Comparison of ENCODE assay signal across 21 cellular contexts in the genomic region with DNA sequence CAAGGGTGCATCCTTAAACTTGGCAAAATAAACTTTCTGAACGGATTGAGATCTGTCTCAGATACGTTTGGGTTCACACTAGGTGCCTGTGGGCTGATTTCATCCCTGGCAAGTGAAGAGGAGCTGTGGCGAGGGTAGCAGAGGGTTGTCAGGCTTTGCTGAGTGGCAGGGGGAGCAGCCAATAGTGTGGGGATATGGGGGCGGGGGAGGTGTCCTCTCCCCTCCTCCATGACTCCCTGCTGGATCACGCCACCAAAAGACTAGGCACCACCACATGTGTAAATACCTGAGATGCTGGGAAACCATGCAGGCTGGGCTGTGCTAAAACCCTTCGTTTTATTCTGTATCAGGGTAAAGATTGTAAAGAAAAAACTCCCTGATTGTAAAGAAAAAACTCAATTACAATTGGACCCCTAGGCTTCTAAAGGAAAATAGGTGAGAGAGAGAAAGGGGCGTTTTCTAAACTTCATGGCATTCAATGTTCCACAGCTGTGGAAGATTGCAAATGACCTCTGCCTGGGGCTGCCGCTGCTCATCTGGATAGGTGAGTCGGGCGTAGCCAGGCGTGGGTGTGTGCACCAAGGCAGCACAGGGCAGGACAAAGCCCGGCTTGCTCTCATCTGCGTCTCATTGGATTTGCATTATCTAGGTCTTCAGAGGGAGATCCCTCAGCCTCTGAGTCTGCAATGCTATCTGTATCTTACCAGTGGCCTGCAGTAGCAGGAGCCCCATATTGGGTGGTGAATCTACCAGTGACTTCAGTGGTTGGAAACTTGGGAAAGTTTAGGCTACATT. TPM values are rescaled to one million over a fixed set of nuclear protein-coding genes. Genes with fewer than 3 reads are reported as not detected.
A peak's percentile ranks its signal among the peaks of the same experiment; 100 is the strongest.
DNase-seq lines count a peak whose midpoint lies in the region; ATAC-seq, FAIRE-seq and TF ChIP-seq lines count a peak whose summit lies in the region.
"Had no signal": no experiment of that assay in that cellular context is flagged by ENCODE, and none has a peak within 500 bp of the region (broad histone marks: within the 10 kb centered on the region; RNA-seq: fewer than 3 reads in every experiment).

No MANE protein-coding gene starts in this region.

- H2AFZ ChIP-seq in IMR-90 (replicated peaks; ENCODE audit: low read length, poor library complexity) (no peak overlapping the region), K562 (ENCODE audit: low read depth, low read length) (peak overlapping the region; percentile 60)

- H3K4me3 ChIP-seq in IMR-90 (ENCODE audit: insufficient read depth, low read depth, low read length) (no peak overlapping the region), K562 (no peak overlapping the region), suprapubic skin (peak overlapping the region; percentile 11), stomach (no peak overlapping the region)
- H3K4me3 ChIP-seq: gastroesophageal sphincter, left lung, upper lobe of left lung had no signal

- H3K4me2 ChIP-seq in IMR-90 (ENCODE audit: low read depth, low read length) (no peak overlapping the region), K562 (ENCODE audit: insufficient read depth, low read length) (peak overlapping the region; percentile 48)

- TF ChIP-seq RAD21 in IMR-90 (IDR thresholded peaks at IDR 0.05; ENCODE audit: low read length) (no peak), K562 (CRISPR knock-in tag; conservative IDR thresholded peaks at IDR 0.05 in 1 of 2, IDR thresholded peaks at IDR 0.05 in 1 of 2) (no peak)

- TF ChIP-seq CTCF in IMR-90 (conservative IDR thresholded peaks at IDR 0.05; ENCODE audit: low read depth, low read length): no peak
- no peak for TF ChIP-seq CTCF in K562 (IDR thresholded peaks at IDR 0.05 in 2 of 3, conservative IDR thresholded peaks at IDR 0.05 in 1 of 3; ENCODE audit: insufficient read depth in 2 of 3, low read depth in 1 of 3, low read length in 3 of 3)
- no peak for TF ChIP-seq CTCF in suprapubic skin (IDR thresholded peaks at IDR 0.05)
- TF ChIP-seq CTCF in stomach (IDR thresholded peaks at IDR 0.05): no peak

- H3K36me3 ChIP-seq in IMR-90 (ENCODE audit: control insufficient read depth, insufficient read depth, low read length) (no peaks in the 10 kb centered on the region), K562 (ENCODE audit: control insufficient read depth, insufficient read depth, low read length) (no peaks in the 10 kb centered on the region), suprapubic skin (no peaks in the 10 kb centered on the region), stomach (no peaks in the 10 kb centered on the region)
- H3K36me3 ChIP-seq: gastroesophageal sphincter, left lung, neutrophil, upper lobe of left lung had no signal

- intact Hi-C loops in IMR-90 (cut with micrococcal nuclease): no loop called here
- intact Hi-C loops in K562 (cut with micrococcal nuclease): no loop called here
- intact Hi-C loops in stomach (cut with DNase I; ENCODE audit: low total_unique reads): no loop called here

- H3K4ac ChIP-seq in IMR-90 (ENCODE audit: low read depth, low read length): no peak overlapping the region

- H3K79me1 ChIP-seq in IMR-90 (ENCODE audit: low read depth in 1 of 2, low read length in 2 of 2): no peaks in the 10 kb centered on the region

- ATAC-seq in IMR-90 (ENCODE audit: low read depth) (no peak), K562 (peak; percentile 74), GM19023 (IDR thresholded peaks at IDR 0.05; ENCODE audit: unreplicated experiment) (no peak)
- ATAC-seq: activated T-cell treated with anti-CD3 and anti-CD28 coated beads, Interleukin-2, amount 50 U/mL, for 72 hours; gastroesophageal sphincter; left lung; right cardiac atrium; stimulated activated effector memory CD8-positive, alpha-beta T cell treated with anti-CD3 and anti-CD28 coated beads, Interleukin-12 subunit alpha, Interleukin-12 subunit beta, amount 100 ng/mL, for 72 hours had no signal

- H3K14ac ChIP-seq in IMR-90 (replicated peaks; ENCODE audit: low read depth, low read length): peak overlapping the region; percentile 28; the same call in 1 of the 2 replicates

- H2BK15ac ChIP-seq in IMR-90 (ENCODE audit: low read depth, low read length): peak overlapping the region; percentile 9; the same call in 1 of the 3 replicates

- H4K5ac ChIP-seq in IMR-90 (ENCODE audit: low read depth, low read length): no peak overlapping the region

- DNase-seq in IMR-90 (no peak), K562 (ENCODE audit: extremely low read depth in 1 of 4, low spot score in 3 of 4) (peak; percentile 27 to 84 (median 48)), iPS-NIHi11 (ENCODE audit: low spot score) (peak; percentile 86), suprapubic skin (ENCODE audit: low spot score in 2 of 2) (no peak), NOMO-1 (lab: John Stamatoyannopoulos, UW; ENCODE audit: unreplicated experiment in 2 of 2) (no peak), stomach (no peak)
- DNase-seq: activated CD8-positive, alpha-beta memory T cell treated with anti-CD3 and anti-CD28 coated beads for 24 hours; activated naive CD8-positive, alpha-beta T cell treated with anti-CD3 and anti-CD28 coated beads, Interleukin-2, amount 10 ng/mL, durations not matched to agents 7 days and 5 days; activated T-cell treated with anti-CD3 and anti-CD28 coated beads, Interleukin-2, amount 50 U/mL, for 72 hours; AML-193; DMS79 treated with DMSO at 0.1 percent for 48 hours; left lung; NCI-H1436; NCI-H2171 treated with DMSO at 0.1 percent for 48 hours; right cardiac atrium had no signal

- peaks cover 10% of the 10 kb centered on the region; the same call in 1 of the 2 replicates for H3K9me1 ChIP-seq in IMR-90 (ENCODE audit: insufficient read depth, low read length)
- no peaks in the 10 kb centered on the region for H3K9me1 ChIP-seq in K562 (ENCODE audit: control insufficient read depth, insufficient read depth, low read length)

- H4K91ac ChIP-seq in IMR-90 (ENCODE audit: insufficient read depth, low read depth, low read length): no peak overlapping the region; the same call in 1 of the 2 replicates

- H2AK5ac ChIP-seq in IMR-90 (ENCODE audit: low read depth, low read length): peak overlapping the region; percentile 24; the same call in 1 of the 2 replicates

- peaks cover 3% of the 10 kb centered on the region; the same call in 1 of the 2 replicates for H3K4me1 ChIP-seq in IMR-90 (ENCODE audit: control insufficient read depth, insufficient read depth, low read length)
- H3K4me1 ChIP-seq in K562 (replicated peaks in 1 of 2; ENCODE audit: control insufficient read depth in 2 of 2, insufficient read depth in 2 of 2, low read length in 2 of 2): peaks cover 5 to 14% of the 10 kb centered on the region in 2 experiments; a peak in 3 of 5 replicates
- H3K4me1 ChIP-seq in suprapubic skin: peaks cover 48% of the 10 kb centered on the region
- H3K4me1 ChIP-seq in stomach: peaks cover 11 to 19% (median 13%) of the 10 kb centered on the region in 4 donors

- no peak overlapping the region for H3K18ac ChIP-seq in IMR-90 (ENCODE audit: low read depth, low read length)

- H3K27me3 ChIP-seq in IMR-90 (ENCODE audit: control insufficient read depth, insufficient read depth, low read length) (no peaks in the 10 kb centered on the region), K562 (ENCODE audit: control insufficient read depth in 2 of 2, insufficient read depth in 2 of 2, low read length in 2 of 2) (no peaks in the 10 kb centered on the region), suprapubic skin (no peaks in the 10 kb centered on the region), stomach (no peaks in the 10 kb centered on the region)
- H3K27me3 ChIP-seq: gastroesophageal sphincter, left lung, neutrophil, upper lobe of left lung had no signal

- TF ChIP-seq POLR2A in IMR-90 (IDR thresholded peaks at IDR 0.05; ENCODE audit: low read depth, low read length) (no peak), K562 (conservative IDR thresholded peaks at IDR 0.05) (no peak), suprapubic skin (IDR thresholded peaks at IDR 0.05) (no peak), stomach (IDR thresholded peaks at IDR 0.05) (no peak)

- no peak overlapping the region for H3K23ac ChIP-seq in IMR-90 (ENCODE audit: low read depth, low read length)

- 0 out of 4 replicates have a peak overlapping the region, but pooled peaks of 1 of the 2 experiments have one; percentile 49 for H4K8ac ChIP-seq in IMR-90 (ENCODE audit: low read depth in 2 of 2, low read length in 2 of 2)

- BruUV-seq in IMR-90 (replicated peaks; lab: Mats Ljungman, UMichigan): no TSS peak
- BruUV-seq in K562 (replicated peaks; lab: Mats Ljungman, UMichigan): no TSS peak

- no peak for TF ChIP-seq EP300 in K562 (IDR thresholded peaks at IDR 0.05; ENCODE audit: low read length)
- no peak for TF ChIP-seq EP300 in suprapubic skin (IDR thresholded peaks at IDR 0.05)
- no peak for TF ChIP-seq EP300 in stomach (IDR thresholded peaks at IDR 0.05)

- H3K9me3 ChIP-seq in IMR-90 (ENCODE audit: control insufficient read depth, insufficient read depth, low read length) (no peaks in the 10 kb centered on the region), K562 (replicated peaks; ENCODE audit: control insufficient read depth, insufficient read depth, low read depth, low read length) (no peaks in the 10 kb centered on the region), suprapubic skin (no peaks in the 10 kb centered on the region), stomach (no peaks in the 10 kb centered on the region)
- H3K9me3 ChIP-seq: gastroesophageal sphincter, left lung, neutrophil, upper lobe of left lung had no signal

- H2BK5ac ChIP-seq in IMR-90 (ENCODE audit: low read depth, low read length, poor library complexity, severe bottlenecking): no peak overlapping the region

- H3K56ac ChIP-seq in IMR-90 (ENCODE audit: extremely low read depth, insufficient read depth, low read length): no peak overlapping the region

- no peak overlapping the region for H2BK120ac ChIP-seq in IMR-90 (ENCODE audit: low read depth, low read length)

- WGBS in IMR-90 (ENCODE audit: extremely low coverage in 2 of 2, insufficient read length in 1 of 2), 2 experiments: 100% methylated on average over 1 of the region's 13 CpGs; no CpG with 5 or more reads in 1 of the 2 experiments
- WGBS in K562 (ENCODE audit: insufficient coverage, low coverage, missing lambda C conversion rate): 20% methylated on average over 13 of the region's 13 CpGs
- 62% methylated on average over 13 of the region's 13 CpGs for WGBS in suprapubic skin
- WGBS in stomach, 5 donors: 76 to 91% (median 88%) methylated on average over 13 of the region's 13 CpGs

- POLR2A ChIA-PET in IMR-90 (lab: Charles Lee; ENCODE audit: unreplicated experiment): no interaction called here
- POLR2A ChIA-PET in K562 (lab: Yijun Ruan, JAX): interaction anchor here (0.7 to 1.1 kb wide), 2 partner anchors 8 to 73 kb away, joined by 3 to 4 read pairs; no protein-coding TSS in a partner anchor

- H3K27ac ChIP-seq in IMR-90 (ENCODE audit: insufficient read depth, low read length) (no peak overlapping the region), K562 (ENCODE audit: extremely low read depth, low read depth, low read length) (no peak overlapping the region), suprapubic skin (peak overlapping the region; percentile 71), stomach (no peak overlapping the region)
- H3K27ac ChIP-seq: gastroesophageal sphincter, left lung, neutrophil, upper lobe of left lung had no signal

- CTCF ChIA-PET in IMR-90 (lab: Yijun Ruan, JAX) (no interaction called here), K562 (lab: Yijun Ruan, JAX; ENCODE audit: low intra/inter-chr PET ratio) (no interaction called here)

- dilution Hi-C loops in IMR-90 (cut with HindIII; ENCODE audit: low sequenced_read_pairs, unreplicated experiment): no loop called here

- FAIRE-seq in K562 (lab: Jason Lieb, UNC): peak; percentile 70

- H3K9ac ChIP-seq in IMR-90 (ENCODE audit: low read depth, low read length) (no peak overlapping the region), K562 (ENCODE audit: insufficient read depth in 1 of 2, low read depth in 2 of 2, low read length in 2 of 2) (peak overlapping the region in 1 of 2 experiments; percentile 40; a peak in 2 of 4 replicates)

- in situ Hi-C loops in IMR-90 (cut with MboI; ENCODE audit: low sequenced_read_pairs) (no loop called here), K562 (cut with MboI) (no loop called here)

- H4K20me1 ChIP-seq in IMR-90 (ENCODE audit: insufficient read depth, low read length) (no peaks in the 10 kb centered on the region), K562 (replicated peaks; ENCODE audit: control insufficient read depth, insufficient read depth, low read length) (no peaks in the 10 kb centered on the region)

- no peak overlapping the region for H2AK9ac ChIP-seq in IMR-90 (replicated peaks; ENCODE audit: low read depth, low read length, poor library complexity)

- H3K79me2 ChIP-seq in K562 (ENCODE audit: control insufficient read depth, insufficient read depth, low read length): no peaks in the 10 kb centered on the region

- no peak overlapping the region for H2BK20ac ChIP-seq in IMR-90 (ENCODE audit: low read depth, low read length)

RNA-seq across cellular contexts. Expression of gene ADTRP, which starts 26.9 kb away (rescaled TPM):
- 0.72 and 0.83 TPM in 2 replicates for total RNA-seq in IMR-90 (2012; rRNA removed)
- 0.14 and 0.50 TPM in 2 replicates for polyA plus RNA-seq in IMR-90 (2012; rRNA removed)
- polyA plus RNA-seq in IMR-90 (2012; cell fraction: cytosol; rRNA removed): 0.11 and 0.35 TPM in 2 replicates
- polyA plus RNA-seq in IMR-90 (2012; cell fraction: nucleus; rRNA removed; ENCODE audit: low replicate concordance): 0.32 and 0.88 TPM in 2 replicates
- total RNA-seq in K562 (2011; cell fraction: chromatin; rRNA removed; ENCODE audit: low replicate concordance): 13.8 and 18.6 TPM in 2 replicates
- total RNA-seq in K562 (2011; cell fraction: nucleolus; rRNA removed): 13.8 and 20.4 TPM in 2 replicates
- total RNA-seq in K562 (2011; cell fraction: nucleoplasm; rRNA removed): 13.9 and 19.7 TPM in 2 replicates
- total RNA-seq in K562 (2014; rRNA removed): 7.4 and 9.6 TPM in 2 replicates
- 13.3 and 13.9 TPM in 2 replicates for total RNA-seq in K562 (2014; rRNA removed; fragmentation: Illumina TruSeq; extraction: Trizol)
- 13.5 and 13.8 TPM in 2 replicates for total RNA-seq in K562 (2015; rRNA removed; fragmentation: Illumina TruSeq; extraction: Trizol)
- 11.7 and 12.3 TPM in 2 replicates for total RNA-seq in K562 (2021)
- polyA plus RNA-seq in K562 (2011; rRNA removed): 8.7 and 10.0 TPM in 2 replicates
- 7.1 and 9.6 TPM in 2 replicates for polyA plus RNA-seq in K562 (2011; cell fraction: cytosol; rRNA removed)
- polyA plus RNA-seq in K562 (2011; cell fraction: nucleus; rRNA removed): 16.3 and 17.9 TPM in 2 replicates
- 19.8 and 27.5 TPM in 2 replicates for polyA plus RNA-seq in K562 (2012)
- 21.7 and 24.0 TPM in 2 replicates for polyA plus RNA-seq in K562 (2014; fragmentation: Illumina TruSeq; extraction: Trizol)
- polyA plus RNA-seq in K562 (2014; fragmentation: Nextera tagmentation; extraction: Ambion mirVana): 10 to 100 TPM; 13.6 to 18.3 TPM
- 12.9 and 16.4 TPM in 2 replicates for polyA plus RNA-seq in K562 (2014; rRNA removed)
- 7.4 and 9.3 TPM in 2 replicates for polyA minus RNA-seq in K562 (2011; rRNA and poly(A)+ RNA removed)
- polyA minus RNA-seq in K562 (2011; cell fraction: cytosol; rRNA and poly(A)+ RNA removed): 3.6 and 6.5 TPM in 2 replicates
- 6.1 and 7.9 TPM in 2 replicates for polyA minus RNA-seq in K562 (2011; cell fraction: nucleus; rRNA and poly(A)+ RNA removed)
- total RNA-seq in suprapubic skin: 10 to 100 TPM; 19.6 to 39.5 (median 26.2) TPM
- total RNA-seq in stomach: 10 to 100 TPM; 18.7 to 63.6 (median 31.9) TPM
- polyA plus RNA-seq in stomach: 10 to 100 TPM in 2 of 3 donors, 1 to 10 TPM in 1; 3.9 to 14.8 (median 10.0) TPM
- total RNA-seq: SK-MEL-5 had no signal

Comparison
In these comparisons a context has a peak if more than half of its experiments do, and no peak if none do; other contexts are left out.
1. DNase-seq: peak in K562 (4 of 4) and iPS-NIHi11 (single experiment); none in IMR-90 (single experiment), suprapubic skin (0 of 2), NOMO-1 (0 of 2) and stomach (single experiment).